Comparison of ENCODE assay signal across 22 cellular contexts in the genomic region with DNA sequence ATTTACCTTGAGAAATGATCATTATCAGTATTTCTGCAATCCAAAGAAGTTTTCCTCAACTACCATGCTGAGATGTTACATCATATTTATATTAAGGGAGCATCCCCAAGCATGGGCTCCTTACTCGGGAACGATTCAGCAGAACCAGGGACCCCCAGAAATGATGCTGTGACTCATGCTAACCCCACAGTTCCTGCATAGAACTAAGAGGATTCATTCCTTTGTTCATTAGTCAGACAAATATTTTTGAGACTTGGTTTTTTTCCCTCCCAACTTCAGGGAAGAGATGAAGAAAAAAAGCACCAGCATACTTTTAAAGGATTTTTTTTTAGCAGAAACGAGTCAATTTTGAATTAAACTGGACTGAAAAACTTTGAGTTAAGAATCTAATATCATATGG. TPM values are rescaled to one million over a fixed set of nuclear protein-coding genes. Genes with fewer than 3 reads are reported as not detected.
"Had no signal": no experiment of that assay in that cellular context is flagged by ENCODE, and none has a peak within 500 bp of the region (broad histone marks: within the 10 kb centered on the region; RNA-seq: fewer than 3 reads in every experiment).

No MANE protein-coding gene starts in this region.

- H3K27ac ChIP-seq: adrenal gland, gastroesophageal sphincter, heart right ventricle, suprapubic skin, vagina had no signal

- H3K36me3 Mint-ChIP-seq: activated naive CD4-positive, alpha-beta T cell treated with anti-CD3 and anti-CD28 coated beads, Interleukin-2, amount 50 U/mL, for 24 hours; immature natural killer cell; WTC11 had no signal

- DNase-seq: activated CD4-positive, alpha-beta T cell treated with anti-CD3 and anti-CD28 coated beads for 36 hours; activated CD4-positive, alpha-beta T cell treated with anti-CD3 and anti-CD28 coated beads, Interleukin-2, amount 50 U/mL, for 48 hours; activated gamma-delta T cell; adrenal gland; cortex of kidney; heart right ventricle; immature natural killer cell; left ventricle myocardium superior; occipital lobe; retina; stimulated activated CD4-positive, alpha-beta T cell treated with anti-CD3 and anti-CD28 coated beads, Interleukin-12 subunit alpha, Interleukin-12 subunit beta, amount 100 ng/mL, for 4 hours; stimulated activated CD4-positive, alpha-beta T cell treated with anti-CD3 and anti-CD28 coated beads, Interleukin-2, amount 100 ng/mL, for 24 hours; stimulated activated naive CD8-positive, alpha-beta T cell treated with anti-CD3 and anti-CD28 coated beads, Interleukin-15, amount 100 ng/mL, for 72 hours; trophoblast cell had no signal

- H3K4me1 ChIP-seq: adrenal gland, suprapubic skin, vagina had no signal

- H3K4me3 ChIP-seq: adrenal gland, gastroesophageal sphincter, heart right ventricle, suprapubic skin, vagina had no signal

- H3K27me3 ChIP-seq: adrenal gland, gastroesophageal sphincter, heart right ventricle, suprapubic skin, vagina had no signal

- H3K9me3 ChIP-seq: adrenal gland, gastroesophageal sphincter, heart right ventricle, suprapubic skin, vagina had no signal

- H3K4me1 Mint-ChIP-seq: activated CD4-positive, alpha-beta T cell treated with anti-CD3 and anti-CD28 coated beads for 36 hours; activated naive CD4-positive, alpha-beta T cell treated with anti-CD3 and anti-CD28 coated beads, Interleukin-2, amount 50 U/mL, for 24 hours; immature natural killer cell; stimulated activated naive CD8-positive, alpha-beta T cell treated with anti-CD3 and anti-CD28 coated beads, Interleukin-15, amount 100 ng/mL, for 72 hours; WTC11 had no signal

- H3K36me3 ChIP-seq: adrenal gland, gastroesophageal sphincter, heart right ventricle, suprapubic skin, vagina had no signal

- FAIRE-seq: endometrium, TTC549 had no signal

- H3K27ac Mint-ChIP-seq: activated CD4-positive, alpha-beta T cell treated with anti-CD3 and anti-CD28 coated beads for 36 hours; activated naive CD4-positive, alpha-beta T cell treated with anti-CD3 and anti-CD28 coated beads, Interleukin-2, amount 50 U/mL, for 24 hours; immature natural killer cell; stimulated activated naive CD8-positive, alpha-beta T cell treated with anti-CD3 and anti-CD28 coated beads, Interleukin-15, amount 100 ng/mL, for 72 hours; T-helper 2 cell treated with Interferon-gamma antibody and Interleukin-4, amounts not matched to agents 5 μg/mL and 100 μg/mL, for 36 hours; WTC11 had no signal

- H3K27me3 Mint-ChIP-seq: activated CD4-positive, alpha-beta T cell treated with anti-CD3 and anti-CD28 coated beads for 36 hours; activated naive CD4-positive, alpha-beta T cell treated with anti-CD3 and anti-CD28 coated beads, Interleukin-2, amount 50 U/mL, for 24 hours; stimulated activated naive CD8-positive, alpha-beta T cell treated with anti-CD3 and anti-CD28 coated beads, Interleukin-15, amount 100 ng/mL, for 72 hours had no signal

- H3K4me3 Mint-ChIP-seq: activated CD4-positive, alpha-beta T cell treated with anti-CD3 and anti-CD28 coated beads for 36 hours; activated naive CD4-positive, alpha-beta T cell treated with anti-CD3 and anti-CD28 coated beads, Interleukin-2, amount 50 U/mL, for 24 hours; immature natural killer cell; stimulated activated naive CD8-positive, alpha-beta T cell treated with anti-CD3 and anti-CD28 coated beads, Interleukin-15, amount 100 ng/mL, for 72 hours; T-helper 2 cell treated with Interferon-gamma antibody and Interleukin-4, amounts not matched to agents 5 μg/mL and 100 μg/mL, for 36 hours; WTC11 had no signal

- H3K9me3 Mint-ChIP-seq: activated naive CD4-positive, alpha-beta T cell treated with anti-CD3 and anti-CD28 coated beads, Interleukin-2, amount 50 U/mL, for 24 hours; immature natural killer cell; stimulated activated naive CD8-positive, alpha-beta T cell treated with anti-CD3 and anti-CD28 coated beads, Interleukin-15, amount 100 ng/mL, for 72 hours; T-helper 2 cell treated with Interferon-gamma antibody and Interleukin-4, amounts not matched to agents 5 μg/mL and 100 μg/mL, for 36 hours; WTC11 had no signal

- ATAC-seq: activated CD4-positive, alpha-beta T cell treated with anti-CD3 and anti-CD28 coated beads for 36 hours; gastroesophageal sphincter; heart right ventricle; left ventricle myocardium superior; stimulated activated naive CD8-positive, alpha-beta T cell treated with anti-CD3 and anti-CD28 coated beads, Interleukin-15, amount 100 ng/mL, for 72 hours; WTC11 had no signal

RNA-seq across cellular contexts. Expression of a gene that starts 49.2 kb away (rescaled TPM):
- total RNA-seq: activated CD4-positive, alpha-beta T cell treated with anti-CD3 and anti-CD28 coated beads for 36 hours had no signal
